ENCODE assay signal across 8 cellular contexts in the genomic region with DNA sequence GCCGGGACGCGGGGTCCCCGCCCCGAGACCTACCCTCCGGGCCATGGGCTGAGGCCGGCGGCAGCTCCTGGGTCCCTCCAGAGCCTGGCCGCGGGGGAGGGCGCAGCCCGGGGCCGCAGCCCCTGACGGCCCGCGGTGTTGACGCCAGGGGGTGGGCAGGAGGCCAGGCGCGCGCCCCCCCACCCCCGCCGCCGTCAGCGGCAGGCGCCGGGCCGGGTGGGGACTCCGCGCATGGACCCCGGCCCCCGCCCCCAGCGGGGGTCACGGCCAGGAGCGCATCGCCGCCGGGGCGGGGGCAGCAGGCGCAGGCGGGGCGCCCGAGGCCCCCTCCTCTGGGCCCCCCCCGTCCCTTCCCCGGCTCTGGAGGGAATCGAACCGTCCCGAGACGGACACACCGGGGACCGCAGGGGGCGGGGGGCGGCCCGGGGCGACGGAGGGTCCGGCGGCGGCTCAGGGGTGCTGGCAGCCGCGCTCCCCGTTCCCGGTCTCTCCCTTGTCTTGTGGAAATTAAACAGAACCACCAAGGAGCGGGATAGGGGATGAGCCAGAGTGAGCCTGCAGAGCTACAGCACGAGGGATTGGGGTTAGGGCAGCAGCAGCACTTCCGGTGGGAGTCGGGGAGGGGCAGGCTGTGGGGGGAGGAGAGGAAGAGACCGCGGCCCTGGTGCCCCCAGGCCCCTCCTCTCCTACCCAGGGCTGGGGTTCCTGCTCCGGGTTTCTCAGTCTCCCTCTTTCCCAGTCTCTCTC. TPM values are rescaled to one million over a fixed set of nuclear protein-coding genes. Genes with fewer than 3 reads are reported as not detected.
DNase-seq lines count a peak whose midpoint lies in the region; ATAC-seq and TF ChIP-seq lines count a peak whose summit lies in the region.

Gene MEIS3 (minus strand): TSS at position 491 of the 747 bp plus-strand sequence. CDS start 446 bp downstream, at position 45.

- H3K27ac ChIP-seq in RWPE2 (ENCODE audit: poor library complexity, severe bottlenecking), result no peak within 1 kb of the TSS
- H3K27ac ChIP-seq in gastroesophageal sphincter, result peak within 1 kb of the TSS in 3 of 4 donors; percentile 37 to 70 (median 55)
- H3K27ac ChIP-seq in sigmoid colon, result peak within 1 kb of the TSS in 2 of 4 donors; percentile 17 to 47

- DNase-seq in EH (ENCODE audit: low read depth), result peak; percentile 27
- no peak for DNase-seq in RWPE2 (ENCODE audit: low spot score)
- no peak for DNase-seq in sigmoid colon
- no peak for DNase-seq in SW 1271 (lab: John Stamatoyannopoulos, UW)
- no peak for DNase-seq in UCSD-AML1 (lab: John Stamatoyannopoulos, UW; ENCODE audit: unreplicated experiment)

- H3K27me3 ChIP-seq in RWPE2 (ENCODE audit: insufficient read depth, poor library complexity, severe bottlenecking), result peaks cover 48% of the 10 kb centered on the region
- peaks cover 82% of the 10 kb centered on the region for H3K27me3 ChIP-seq in gastroesophageal sphincter
- H3K27me3 ChIP-seq in sigmoid colon, result peaks cover 27 to 91% (median 58%) of the 10 kb centered on the region in 3 donors

- H3K9me3 ChIP-seq in RWPE2 (ENCODE audit: severe bottlenecking) (no peaks in the 10 kb centered on the region), gastroesophageal sphincter (no peaks in the 10 kb centered on the region), sigmoid colon (no peaks in the 10 kb centered on the region)

- TF ChIP-seq POLR2A in gastroesophageal sphincter (IDR thresholded peaks at IDR 0.05) (no peak), sigmoid colon (IDR thresholded peaks at IDR 0.05) (no peak)

- peak within 1 kb of the TSS; percentile 59 for H3K4me3 ChIP-seq in RWPE2 (ENCODE audit: severe bottlenecking)
- peak within 1 kb of the TSS; percentile 49 to 63 for H3K4me3 ChIP-seq in gastroesophageal sphincter
- peak within 1 kb of the TSS; percentile 40 to 63 (median 56) for H3K4me3 ChIP-seq in sigmoid colon

- H3K4me1 ChIP-seq in RWPE2 (ENCODE audit: insufficient read depth, poor library complexity, severe bottlenecking) (peaks cover 4% of the 10 kb centered on the region), gastroesophageal sphincter (peaks cover 0 to 41% (median 8%) of the 10 kb centered on the region in 3 donors), sigmoid colon (peaks cover 0 to 25% (median 20%) of the 10 kb centered on the region in 4 donors)

- no peak for TF ChIP-seq EP300 in gastroesophageal sphincter (IDR thresholded peaks at IDR 0.05)
- TF ChIP-seq EP300 in sigmoid colon (IDR thresholded peaks at IDR 0.05), result no peak

- H3K36me3 ChIP-seq in RWPE2 (ENCODE audit: low read depth), result no peaks in the 10 kb centered on the region
- H3K36me3 ChIP-seq in gastroesophageal sphincter, result peaks cover 0 to 6% of the 10 kb centered on the region in 2 donors
- H3K36me3 ChIP-seq in sigmoid colon, result peaks cover 0 to 5% (median 2%) of the 10 kb centered on the region in 4 donors

- intact Hi-C loops in sigmoid colon (cut with DNase I), result no loop called here

- 9% methylated on average over 7 of the region's 69 CpGs; no CpG with 5 or more reads in 1 of the 2 donors for WGBS in gastroesophageal sphincter (ENCODE audit: low coverage in 1 of 2), 2 donors
- 1 to 2% methylated on average over 69 of the region's 69 CpGs for WGBS in sigmoid colon, 2 donors

- no peak for TF ChIP-seq CTCF in RWPE2 (IDR thresholded peaks at IDR 0.05; ENCODE audit: poor library complexity, severe bottlenecking)
- no peak for TF ChIP-seq CTCF in gastroesophageal sphincter (IDR thresholded peaks at IDR 0.05)
- no peak for TF ChIP-seq CTCF in sigmoid colon (IDR thresholded peaks at IDR 0.05)

- ATAC-seq in RWPE2 (ENCODE audit: low read depth), result peak; percentile 21; the same call in 2 of the 3 replicates
- ATAC-seq in gastroesophageal sphincter, result peak; percentile 54
- no peak for ATAC-seq in GM18861 (IDR thresholded peaks at IDR 0.05; ENCODE audit: unreplicated experiment)
- no peak for ATAC-seq in HG03520 (IDR thresholded peaks at IDR 0.05; ENCODE audit: unreplicated experiment)

RNA-seq across cellular contexts. Expression of gene MEIS3, which starts in this region (rescaled TPM):
- total RNA-seq in gastroesophageal sphincter (10 to 100 TPM; 23.5 to 37.2 (median 30.3) TPM), sigmoid colon (10 to 100 TPM; 11.8 to 19.4 (median 13.4) TPM)
- 1 to 10 TPM in 2 of 3 donors, under 1 TPM in 1; 0.92 to 7.6 (median 7.2) TPM for polyA plus RNA-seq in sigmoid colon

Comparison
In these comparisons a context has a peak if more than half of its experiments do, and no peak if none do; other contexts are left out.
1. ATAC-seq: peak in RWPE2 (single experiment) and gastroesophageal sphincter (single experiment); none in GM18861 (single experiment) and HG03520 (single experiment).
2. Peak in every context shown above with its lines, with median percentiles within 50 percentile points of each other: H3K4me3 ChIP-seq.